In genomic region chr2:62099050-62099449, GRCh38 we compare ENCODE assay signal across 12 cellular contexts.
DNase-seq lines count a peak whose midpoint lies in the region; ATAC-seq, FAIRE-seq and TF ChIP-seq lines count a peak whose summit lies in the region.
"Had no signal": no experiment of that assay in that cellular context is flagged by ENCODE, and none has a peak within 500 bp of the region (broad histone marks: within the 10 kb centered on the region; RNA-seq: fewer than 3 reads in every experiment).

No MANE protein-coding gene starts in this region.

- no peaks in the 10 kb centered on the region for H3K27me3 Mint-ChIP-seq in osteocyte (ENCODE audit: unreplicated experiment)

- H2BK120ac ChIP-seq in mesendoderm (ENCODE audit: low read depth, low read length): peak overlapping the region; percentile 73

- H3K27me3 ChIP-seq in mesendoderm (ENCODE audit: insufficient read depth, low read length, poor library complexity): no peaks in the 10 kb centered on the region

- peak overlapping the region; percentile 94 for H3K4ac ChIP-seq in mesendoderm (ENCODE audit: low read depth, low read length)

- H3K27ac ChIP-seq in mesendoderm (ENCODE audit: low read depth, low read length): no peak overlapping the region
- no peak overlapping the region for H3K27ac ChIP-seq in caudate nucleus (ENCODE audit: low read depth, low read length)

- H3K36me3 ChIP-seq in mesendoderm (ENCODE audit: control insufficient read depth, insufficient read depth, low read length): no peaks in the 10 kb centered on the region

- no peaks in the 10 kb centered on the region for H3K79me2 ChIP-seq in mesendoderm (ENCODE audit: control insufficient read depth, insufficient read depth, low read length)

- peaks cover 1% of the 10 kb centered on the region for H3K36me3 Mint-ChIP-seq in osteocyte (ENCODE audit: unreplicated experiment)

- no peak overlapping the region for H3K4me3 Mint-ChIP-seq in osteocyte (ENCODE audit: unreplicated experiment)
- H3K4me3 Mint-ChIP-seq: activated naive CD4-positive, alpha-beta T cell treated with anti-CD3 and anti-CD28 coated beads for 36 hours had no signal

- DNase-seq in GM12891 (ENCODE audit: insufficient read length, low spot score) (no peak), NAMALWA (ENCODE audit: low spot score) (peak; percentile 40), mesendoderm (no peak), DMS79 treated with DMSO at 0.1 percent for 48 hours (lab: John Stamatoyannopoulos, UW) (no peak), osteocyte (ENCODE audit: extremely low spot score, unreplicated experiment) (no peak), caudate nucleus (lab: John Stamatoyannopoulos, UW) (no peak)
- DNase-seq: activated naive CD4-positive, alpha-beta T cell treated with anti-CD3 and anti-CD28 coated beads for 36 hours; foreskin melanocyte; NCI-H524 had no signal

- TF ChIP-seq POLR2A in GM12891 (IDR thresholded peaks at IDR 0.05; ENCODE audit: low read depth, low read length): no peak

- H3K27ac Mint-ChIP-seq in osteocyte (ENCODE audit: unreplicated experiment): no peak overlapping the region
- H3K27ac Mint-ChIP-seq: activated naive CD4-positive, alpha-beta T cell treated with anti-CD3 and anti-CD28 coated beads for 36 hours had no signal

- no peaks in the 10 kb centered on the region for H3K9me3 Mint-ChIP-seq in osteocyte (ENCODE audit: unreplicated experiment)
- H3K9me3 Mint-ChIP-seq: activated naive CD4-positive, alpha-beta T cell treated with anti-CD3 and anti-CD28 coated beads for 36 hours had no signal

- peak overlapping the region; percentile 28 for H3K18ac ChIP-seq in mesendoderm (ENCODE audit: low read length)

- H3K4me3 ChIP-seq in mesendoderm (ENCODE audit: low read length): no peak overlapping the region

- no peak overlapping the region for H2BK5ac ChIP-seq in mesendoderm (ENCODE audit: low read length)

- no peak for TF ChIP-seq CTCF in osteocyte (IDR thresholded peaks at IDR 0.05)

- H4K8ac ChIP-seq in mesendoderm (ENCODE audit: low read depth, low read length): no peak overlapping the region

- no peak overlapping the region for H3K23ac ChIP-seq in mesendoderm (ENCODE audit: low read length)

- no CpG with 5 or more reads among the region's 4 CpGs for WGBS in mesendoderm (ENCODE audit: extremely low coverage, insufficient coverage, low lambda C conversion rate)

- H3K4me1 ChIP-seq in mesendoderm (ENCODE audit: control insufficient read depth, low read depth, low read length): peaks cover 4% of the 10 kb centered on the region

- peaks cover 3% of the 10 kb centered on the region for H3K4me1 Mint-ChIP-seq in osteocyte (ENCODE audit: unreplicated experiment)

- ATAC-seq in HG02588 (IDR thresholded peaks at IDR 0.05; ENCODE audit: unreplicated experiment): peak; percentile 1
- ATAC-seq in GM19463 (IDR thresholded peaks at IDR 0.05; ENCODE audit: unreplicated experiment): no peak

- H2BK15ac ChIP-seq in mesendoderm (replicated peaks; ENCODE audit: low read depth): peak overlapping the region; percentile 99

- H3K4me2 ChIP-seq in mesendoderm (ENCODE audit: low read length): no peak overlapping the region

- H3K79me1 ChIP-seq in mesendoderm (ENCODE audit: low read length): no peaks in the 10 kb centered on the region

- no peak overlapping the region for H3K9ac ChIP-seq in mesendoderm (ENCODE audit: low read length)

- no peak overlapping the region for H2AK5ac ChIP-seq in mesendoderm (ENCODE audit: low read length)

- FAIRE-seq in GM12891 (lab: Jason Lieb, UNC): peak; percentile 23
- FAIRE-seq: bronchial epithelial cell had no signal

- H4K5ac ChIP-seq in mesendoderm (ENCODE audit: low read length): peak overlapping the region; percentile 68

- peak overlapping the region; percentile 12 for H3K56ac ChIP-seq in mesendoderm (ENCODE audit: low read length)

TF ChIP-seq in GM12891, 5 proteins besides CTCF, POLR2A, EP300 and RAD21:
- TF ChIP-seq POLR2AphosphoS5 (IDR thresholded peaks at IDR 0.05; ENCODE audit: low read depth, low read length) (no peak), SPI1 (IDR thresholded peaks at IDR 0.05; ENCODE audit: low read depth, low read length) (peak; percentile 61)
